Comparison of ENCODE assay signal across 6 cellular contexts in the genomic region with DNA sequence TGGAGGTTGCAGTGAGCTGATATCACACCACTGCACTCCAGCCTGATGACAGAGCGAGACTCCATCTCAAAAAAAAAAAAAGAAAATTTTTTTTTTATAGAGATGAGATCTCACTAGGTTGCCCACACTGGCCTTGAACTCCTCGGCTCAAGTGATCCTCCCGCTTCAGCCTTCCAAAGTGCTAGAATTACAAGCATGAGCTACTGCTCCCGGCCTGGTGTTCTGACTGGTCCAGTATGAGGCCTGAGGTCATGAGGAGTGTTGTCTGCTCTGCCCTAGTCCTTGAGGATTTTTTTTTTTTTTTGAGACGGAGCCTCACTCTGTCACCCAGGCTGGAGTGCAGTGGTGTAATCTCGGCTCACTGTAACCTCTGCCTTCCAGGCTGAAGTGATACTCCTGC. TPM values are rescaled to one million over a fixed set of nuclear protein-coding genes. Genes with fewer than 3 reads are reported as not detected.
DNase-seq lines count a peak whose midpoint lies in the region; TF ChIP-seq lines count a peak whose summit lies in the region.
"Not testable (repeated sequence)": the region's sequence is repeated elsewhere in the genome, so short reads cannot be mapped to it uniquely, and the experiment has no call there.

No MANE protein-coding gene starts in this region.

- H3K9me3 ChIP-seq in sigmoid colon, vagina: not testable (repeated sequence)

- not testable (repeated sequence) for H3K4me3 Mint-ChIP-seq in CD14-positive monocyte; activated CD4-positive, alpha-beta T cell treated with anti-CD3 and anti-CD28 coated beads, Interleukin-2, amount 10 ng/mL, durations not matched to agents 7 days and 5 days; dendritic cell treated with granulocyte-macrophage colony-stimulating factor and Interleukin-4, amounts not matched to agents 40 ng/mL and 50 ng/mL, for 4 days; nephron progenitor cell

- TF ChIP-seq EP300 in sigmoid colon (IDR thresholded peaks at IDR 0.05): not testable (repeated sequence)

- POLR2A ChIA-PET in activated CD4-positive, alpha-beta T cell treated with anti-CD3 and anti-CD28 coated beads, Interleukin-2, amount 10 ng/mL, durations not matched to agents 7 days and 5 days (lab: Charles Lee): not testable (repeated sequence)

- TF ChIP-seq CTCF in CD14-positive monocyte (IDR thresholded peaks at IDR 0.05); nephron progenitor cell (IDR thresholded peaks at IDR 0.05); sigmoid colon (IDR thresholded peaks at IDR 0.05); vagina (IDR thresholded peaks at IDR 0.05): not testable (repeated sequence)

- not testable (repeated sequence) for H3K9me3 Mint-ChIP-seq in CD14-positive monocyte; activated CD4-positive, alpha-beta T cell treated with anti-CD3 and anti-CD28 coated beads, Interleukin-2, amount 10 ng/mL, durations not matched to agents 7 days and 5 days; dendritic cell treated with granulocyte-macrophage colony-stimulating factor and Interleukin-4, amounts not matched to agents 40 ng/mL and 50 ng/mL, for 4 days; nephron progenitor cell

- H3K4me1 Mint-ChIP-seq in CD14-positive monocyte: peaks cover 19% of the 10 kb centered on the region
- not testable (repeated sequence) for H3K4me1 Mint-ChIP-seq in activated CD4-positive, alpha-beta T cell treated with anti-CD3 and anti-CD28 coated beads, Interleukin-2, amount 10 ng/mL, durations not matched to agents 7 days and 5 days
- H3K4me1 Mint-ChIP-seq in dendritic cell treated with granulocyte-macrophage colony-stimulating factor and Interleukin-4, amounts not matched to agents 40 ng/mL and 50 ng/mL, for 4 days (ENCODE audit: low read depth): peaks cover 29% of the 10 kb centered on the region
- peaks cover 21% of the 10 kb centered on the region for H3K4me1 Mint-ChIP-seq in nephron progenitor cell

- 95 to 97% methylated on average over 6 of the region's 6 CpGs for WGBS in sigmoid colon, 2 donors

- H3K36me3 Mint-ChIP-seq in CD14-positive monocyte: peaks cover 27 to 61% of the 10 kb centered on the region in 2 donors
- H3K36me3 Mint-ChIP-seq in activated CD4-positive, alpha-beta T cell treated with anti-CD3 and anti-CD28 coated beads, Interleukin-2, amount 10 ng/mL, durations not matched to agents 7 days and 5 days (ENCODE audit: low read depth): not testable (repeated sequence)
- peaks cover 79% of the 10 kb centered on the region for H3K36me3 Mint-ChIP-seq in dendritic cell treated with granulocyte-macrophage colony-stimulating factor and Interleukin-4, amounts not matched to agents 40 ng/mL and 50 ng/mL, for 4 days (ENCODE audit: low read depth)
- H3K36me3 Mint-ChIP-seq in nephron progenitor cell (ENCODE audit: low read depth): peaks cover 11% of the 10 kb centered on the region

- TF ChIP-seq POLR2A in sigmoid colon (IDR thresholded peaks at IDR 0.05); vagina (IDR thresholded peaks at IDR 0.05): not testable (repeated sequence)

- H3K27ac Mint-ChIP-seq in CD14-positive monocyte (peak overlapping the region in 4 of 7 donors; percentile 32 to 84 (median 52)), nephron progenitor cell (peak overlapping the region; percentile 61)
- peak overlapping the region; percentile 31 for H3K27ac Mint-ChIP-seq in activated CD4-positive, alpha-beta T cell treated with anti-CD3 and anti-CD28 coated beads, Interleukin-2, amount 10 ng/mL, durations not matched to agents 7 days and 5 days
- peak overlapping the region; percentile 29 for H3K27ac Mint-ChIP-seq in dendritic cell treated with granulocyte-macrophage colony-stimulating factor and Interleukin-4, amounts not matched to agents 40 ng/mL and 50 ng/mL, for 4 days

- CTCF ChIA-PET in activated CD4-positive, alpha-beta T cell treated with anti-CD3 and anti-CD28 coated beads, Interleukin-2, amount 10 ng/mL, durations not matched to agents 7 days and 5 days (lab: Charles Lee): interaction anchor here (0.7 to 4.1 kb wide), 4 partner anchors 9 to 28 kb away, joined by 4 to 15 read pairs (median 7); a partner anchor contains a TSS

- not testable (repeated sequence) for H3K4me3 ChIP-seq in sigmoid colon, vagina

- H3K27me3 Mint-ChIP-seq in CD14-positive monocyte (ENCODE audit: low read depth in 3 of 3); activated CD4-positive, alpha-beta T cell treated with anti-CD3 and anti-CD28 coated beads, Interleukin-2, amount 10 ng/mL, durations not matched to agents 7 days and 5 days; dendritic cell treated with granulocyte-macrophage colony-stimulating factor and Interleukin-4, amounts not matched to agents 40 ng/mL and 50 ng/mL, for 4 days; nephron progenitor cell (ENCODE audit: low read depth, poor library complexity): not testable (repeated sequence)

- intact Hi-C loops in CD14-positive monocyte (cut with micrococcal nuclease); dendritic cell treated with granulocyte-macrophage colony-stimulating factor and Interleukin-4, amounts not matched to agents 40 ng/mL and 50 ng/mL, for 4 days (cut with micrococcal nuclease); sigmoid colon (cut with DNase I); vagina (cut with DNase I): not testable (repeated sequence)

- peak overlapping the region; percentile 84 to 89 (median 88) for H3K27ac ChIP-seq in sigmoid colon
- peak overlapping the region; percentile 76 for H3K27ac ChIP-seq in vagina

- not testable (repeated sequence) for H3K27me3 ChIP-seq in sigmoid colon, vagina

- H3K4me1 ChIP-seq in sigmoid colon (peaks cover 0 to 25% (median 19%) of the 10 kb centered on the region in 4 donors), vagina (peaks cover 14% of the 10 kb centered on the region)

- peaks cover 0 to 49% (median 13%) of the 10 kb centered on the region in 4 donors for H3K36me3 ChIP-seq in sigmoid colon
- H3K36me3 ChIP-seq in vagina: not testable (repeated sequence)

- DNase-seq in CD14-positive monocyte (ENCODE audit: low spot score); activated CD4-positive, alpha-beta T cell treated with anti-CD3 and anti-CD28 coated beads, Interleukin-2, amount 10 ng/mL, durations not matched to agents 7 days and 5 days; nephron progenitor cell; sigmoid colon; vagina (ENCODE audit: extremely low spot score in 2 of 2): not testable (repeated sequence)

RNA-seq across cellular contexts. Expression of a gene that starts 12.2 kb away (rescaled TPM):
- polyA plus RNA-seq in CD14-positive monocyte: 10 to 100 TPM; 47.8 to 90.8 TPM
- total RNA-seq in activated CD4-positive, alpha-beta T cell treated with anti-CD3 and anti-CD28 coated beads, Interleukin-2, amount 10 ng/mL, durations not matched to agents 7 days and 5 days: 10 to 100 TPM; 26.4 to 29.0 TPM
- total RNA-seq in sigmoid colon: 100 to 1,000 TPM; 283 to 383 (median 303) TPM
- 10 to 100 TPM; 25.8 to 46.2 (median 42.1) TPM for polyA plus RNA-seq in sigmoid colon
- 146 TPM for total RNA-seq in vagina

RNA-seq across cellular contexts. Expression of a gene that starts 19.4 kb away (rescaled TPM):
- polyA plus RNA-seq in CD14-positive monocyte (100 to 1,000 TPM in 1 of 2 donors, 10 to 100 TPM in 1; 77.0 to 116 TPM), sigmoid colon (100 to 1,000 TPM in 1 of 3 donors, 10 to 100 TPM in 2; 80.5 to 224 (median 83.9) TPM)
- total RNA-seq in activated CD4-positive, alpha-beta T cell treated with anti-CD3 and anti-CD28 coated beads, Interleukin-2, amount 10 ng/mL, durations not matched to agents 7 days and 5 days: 100 to 1,000 TPM; 248 to 265 TPM
- total RNA-seq in sigmoid colon (100 to 1,000 TPM in 1 of 4 donors, 10 to 100 TPM in 3; 62.8 to 100 (median 76.1) TPM), vagina (140 TPM)

RNA-seq across cellular contexts. Expression of a gene that starts 35.2 kb away (rescaled TPM):
- 10 to 100 TPM; 36.5 to 45.4 TPM for polyA plus RNA-seq in CD14-positive monocyte
- total RNA-seq in activated CD4-positive, alpha-beta T cell treated with anti-CD3 and anti-CD28 coated beads, Interleukin-2, amount 10 ng/mL, durations not matched to agents 7 days and 5 days: 100 to 1,000 TPM; 104 to 107 TPM
- 10 to 100 TPM; 17.5 to 42.1 (median 28.7) TPM for total RNA-seq in sigmoid colon
- polyA plus RNA-seq in sigmoid colon: 100 to 1,000 TPM in 1 of 3 donors, 10 to 100 TPM in 2; 67.0 to 103 (median 82.9) TPM
- total RNA-seq in vagina: 88.1 TPM
